25 cellular contexts compared by ENCODE assay signal in the genomic region with DNA sequence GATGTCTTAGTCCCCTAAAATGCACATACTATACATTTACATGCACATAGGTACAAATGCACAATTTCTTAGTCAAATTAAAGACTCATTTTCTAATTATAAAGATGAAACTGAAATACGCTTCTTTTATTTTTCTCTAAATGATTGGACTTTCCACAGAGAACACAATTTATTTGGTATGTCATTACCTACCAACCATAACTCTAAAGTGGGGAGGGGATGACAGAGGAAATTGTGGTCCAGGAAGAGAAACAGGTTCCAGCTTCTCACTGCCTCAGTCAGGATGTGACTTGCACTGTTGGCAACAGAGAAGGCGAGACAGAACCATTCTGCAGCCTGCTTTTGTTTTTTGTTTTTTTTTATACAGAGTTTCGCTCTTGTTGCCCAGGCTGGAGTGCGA.
"Had no signal": no experiment of that assay in that cellular context is flagged by ENCODE, and none has a peak within 500 bp of the region (broad histone marks: within the 10 kb centered on the region; RNA-seq: fewer than 3 reads in every experiment).

No MANE protein-coding gene starts in this region.

- DNase-seq: IMR-90, Karpas-422, KG1, MV-4-11, NCI-H1048, NCI-H1105, NCI-H1417, NCI-H1436 treated with DMSO at 0.1 percent for 48 hours, NCI-H1694, NCI-H187 treated with DMSO at 0.1 percent for 48 hours, NCI-H2029 treated with DMSO at 0.1 percent for 48 hours, NCI-H2171 treated with DMSO at 0.1 percent for 48 hours, NCI-H345, NCI-H446 treated with DMSO at 0.1 percent for 48 hours, NCI-H510A treated with DMSO at 0.1 percent for 48 hours, NCI-H526 treated with DMSO at 0.1 percent for 48 hours, NCI-H748 treated with DMSO at 0.1 percent for 48 hours, PC-3, SHP77, SJCRH30, T-helper 1 cell had no signal

- H3K9me3 ChIP-seq: SJCRH30 had no signal

- FAIRE-seq: HepG2 had no signal

- H3K4me3 ChIP-seq: SJCRH30 had no signal

- H3K27me3 ChIP-seq: SJCRH30 had no signal

- H3K27ac ChIP-seq: RWPE1, SJCRH30 had no signal

- H3K4me1 ChIP-seq: SJCRH30 had no signal

- ATAC-seq: HepG2, Panc1, PC-3, SK-N-SH treated with all-trans-retinoic acid at 6 μM for 48 hours had no signal

- H3K36me3 ChIP-seq: SJCRH30 had no signal
